12 cellular contexts compared by ENCODE assay signal in genomic region chr5:169648725-169649124, GRCh38. TPM values are rescaled to one million over a fixed set of nuclear protein-coding genes. Genes with fewer than 3 reads are reported as not detected.
DNase-seq lines count a peak whose midpoint lies in the region; ATAC-seq and TF ChIP-seq lines count a peak whose summit lies in the region.
"Had no signal": no experiment of that assay in that cellular context is flagged by ENCODE, and none has a peak within 500 bp of the region (broad histone marks: within the 10 kb centered on the region; RNA-seq: fewer than 3 reads in every experiment).

No MANE protein-coding gene starts in this region.

- H3K9me3 Mint-ChIP-seq in activated T-cell treated with anti-CD3 and anti-CD28 coated beads, Interleukin-2, amount 50 U/mL, for 72 hours, result peaks cover 0 to 2% of the 10 kb centered on the region in 2 donors
- no peaks in the 10 kb centered on the region for H3K9me3 Mint-ChIP-seq in stimulated activated naive CD8-positive, alpha-beta T cell treated with anti-CD3 and anti-CD28 coated beads, Interleukin-15, Interleukin-2, amounts not matched to agents 100 ng/mL and 50 ng/mL, for 24 hours

- H3K4me3 Mint-ChIP-seq in activated T-cell treated with anti-CD3 and anti-CD28 coated beads, Interleukin-2, amount 50 U/mL, for 72 hours, result peak overlapping the region; percentile 78 to 81
- H3K4me3 Mint-ChIP-seq in stimulated activated naive CD8-positive, alpha-beta T cell treated with anti-CD3 and anti-CD28 coated beads, Interleukin-15, Interleukin-2, amounts not matched to agents 100 ng/mL and 50 ng/mL, for 24 hours, result peak overlapping the region; percentile 6

- no peak for ATAC-seq in activated T-cell treated with anti-CD3 and anti-CD28 coated beads, Interleukin-2, amount 50 U/mL, for 72 hours (replicated peaks in 1 of 2)
- no peak for ATAC-seq in GM21825 (IDR thresholded peaks at IDR 0.05; ENCODE audit: unreplicated experiment)

- no peak overlapping the region for H3K4me3 ChIP-seq in fibroblast of pulmonary artery (replicated peaks; ENCODE audit: low read depth, low read length)
- H3K4me3 ChIP-seq: Peyer's patch had no signal

- peak overlapping the region; percentile 94 for H3K27ac Mint-ChIP-seq in activated T-cell treated with anti-CD3 and anti-CD28 coated beads, Interleukin-2, amount 50 U/mL, for 72 hours
- peak overlapping the region; percentile 97 for H3K27ac Mint-ChIP-seq in stimulated activated naive CD8-positive, alpha-beta T cell treated with anti-CD3 and anti-CD28 coated beads, Interleukin-15, Interleukin-2, amounts not matched to agents 100 ng/mL and 50 ng/mL, for 24 hours

- no peak for TF ChIP-seq CTCF in fibroblast of pulmonary artery (IDR thresholded peaks at IDR 0.05; ENCODE audit: low read length, missing control alignments)

- H3K4me1 Mint-ChIP-seq in activated T-cell treated with anti-CD3 and anti-CD28 coated beads, Interleukin-2, amount 50 U/mL, for 72 hours (ENCODE audit: low read depth), result peaks cover 94% of the 10 kb centered on the region
- peaks cover 96% of the 10 kb centered on the region for H3K4me1 Mint-ChIP-seq in stimulated activated naive CD8-positive, alpha-beta T cell treated with anti-CD3 and anti-CD28 coated beads, Interleukin-15, Interleukin-2, amounts not matched to agents 100 ng/mL and 50 ng/mL, for 24 hours (ENCODE audit: low read depth)

- peaks cover 7 to 18% of the 10 kb centered on the region in 2 donors for H3K36me3 Mint-ChIP-seq in activated T-cell treated with anti-CD3 and anti-CD28 coated beads, Interleukin-2, amount 50 U/mL, for 72 hours (ENCODE audit: insufficient read depth in 2 of 2)
- H3K36me3 Mint-ChIP-seq in stimulated activated naive CD8-positive, alpha-beta T cell treated with anti-CD3 and anti-CD28 coated beads, Interleukin-15, Interleukin-2, amounts not matched to agents 100 ng/mL and 50 ng/mL, for 24 hours (ENCODE audit: low read depth), result peaks cover 71% of the 10 kb centered on the region

- no peak for DNase-seq in activated T-cell treated with anti-CD3 and anti-CD28 coated beads, Interleukin-2, amount 50 U/mL, for 72 hours
- DNase-seq in activated T-cell treated with anti-CD3 and anti-CD28 coated beads, Interleukin-2, amount 50 U/mL, for 1 hour, result no peak
- DNase-seq in RPMI7951 (ENCODE audit: low read depth), result peak; percentile 67
- DNase-seq in fibroblast of pulmonary artery (ENCODE audit: low read depth), result peak; percentile 62
- DNase-seq in occipital lobe (lab: John Stamatoyannopoulos, UW), result no peak
- DNase-seq in cerebellar cortex (ENCODE audit: low spot score), result no peak
- DNase-seq: cerebellar nuclear complex, GOT3, NCI-H1417, Peyer's patch had no signal

- H3K27me3 Mint-ChIP-seq in activated T-cell treated with anti-CD3 and anti-CD28 coated beads, Interleukin-2, amount 50 U/mL, for 72 hours (ENCODE audit: low read depth), result no peaks in the 10 kb centered on the region
- no peaks in the 10 kb centered on the region for H3K27me3 Mint-ChIP-seq in stimulated activated naive CD8-positive, alpha-beta T cell treated with anti-CD3 and anti-CD28 coated beads, Interleukin-15, Interleukin-2, amounts not matched to agents 100 ng/mL and 50 ng/mL, for 24 hours

RNA-seq across cellular contexts. Expression of gene DOCK2, which starts 11.7 kb away (rescaled TPM):
- total RNA-seq in activated T-cell treated with anti-CD3 and anti-CD28 coated beads, Interleukin-2, amount 50 U/mL, for 72 hours, result 100 to 1,000 TPM; 242 to 245 TPM
- 12.5 and 13.0 TPM in 2 replicates for total RNA-seq in RPMI7951 (2014; rRNA removed; shearing (Covaris generic))
- total RNA-seq in occipital lobe, result 6.4 TPM

Comparison
In these comparisons a context has a peak if more than half of its experiments do, and no peak if none do; other contexts are left out.
1. DNase-seq: peak in RPMI7951 (single experiment) and fibroblast of pulmonary artery (single experiment); none in activated T-cell treated with anti-CD3 and anti-CD28 coated beads, Interleukin-2, amount 50 U/mL, for 72 hours (0 of 2), activated T-cell treated with anti-CD3 and anti-CD28 coated beads, Interleukin-2, amount 50 U/mL, for 1 hour (single experiment), occipital lobe (single experiment) and cerebellar cortex (single experiment).
2. RNA of gene DOCK2, which starts 11.7 kb away (total RNA-seq): 242 to 245 TPM in activated T-cell treated with anti-CD3 and anti-CD28 coated beads, Interleukin-2, amount 50 U/mL, for 72 hours; 12.5 to 13.0 TPM in RPMI7951 and 6.4 TPM in occipital lobe (single experiment); every median in the first group is over 10 times any median in the second.